In genomic region chr5:172238334-172238733, GRCh38 we compare ENCODE assay signal across 23 cellular contexts. TPM values are rescaled to one million over a fixed set of nuclear protein-coding genes. Genes with fewer than 3 reads are reported as not detected.
DNase-seq lines count a peak whose midpoint lies in the region; ATAC-seq, FAIRE-seq and TF ChIP-seq lines count a peak whose summit lies in the region.
"Had no signal": no experiment of that assay in that cellular context is flagged by ENCODE, and none has a peak within 500 bp of the region (broad histone marks: within the 10 kb centered on the region; RNA-seq: fewer than 3 reads in every experiment).

No MANE protein-coding gene starts in this region.

- H3K4me1 ChIP-seq in HepG2 (ENCODE audit: insufficient read depth, low read length) (peaks cover 63% of the 10 kb centered on the region), right lobe of liver (peaks cover 0 to 19% (median 10%) of the 10 kb centered on the region in 4 donors), ovary (ENCODE audit: insufficient read depth) (peaks cover 3% of the 10 kb centered on the region)

- WGBS in HepG2 (ENCODE audit: low lambda C conversion rate) = 84% methylated on average over 1 of the region's 1 CpG
- 50% methylated on average over 1 of the region's 1 CpG for WGBS in right lobe of liver (ENCODE audit: insufficient coverage, low coverage, low lambda C conversion rate, missing lambda C conversion rate)
- WGBS in ovary, 3 donors = 56 to 72% (median 64%) methylated on average over 1 of the region's 1 CpG

- H3K9me3 Mint-ChIP-seq in activated T-helper 2 cell treated with anti-CD3 and anti-CD28 coated beads, Interferon-gamma antibody, Interleukin-2, Interleukin-4, amounts not matched to agents 10 μg/mL and 5 μg/mL and 100 μg/mL, durations not matched to agents 14 hours and 24 hours and 36 hours = no peaks in the 10 kb centered on the region
- no peaks in the 10 kb centered on the region for H3K9me3 Mint-ChIP-seq in stimulated activated effector memory CD8-positive, alpha-beta T cell treated with anti-CD3 and anti-CD28 coated beads, Interleukin-12 subunit alpha, Interleukin-12 subunit beta, amount 100 ng/mL, for 72 hours
- H3K9me3 Mint-ChIP-seq: CD4-positive, alpha-beta T cell; HFFc6 had no signal

- POLR2A ChIA-PET in HepG2 (lab: Yijun Ruan, JAX) = no interaction called here

- H3K4me2 ChIP-seq in HepG2 (ENCODE audit: low read depth, low read length) = no peak overlapping the region

- in situ Hi-C loops in HepG2 (cut with HindIII; ENCODE audit: extremely low pct_ligation_motif_present, low pct_unique_long_range_greater_than_20kb) = no loop called here

- CTCF ChIA-PET in HepG2 (lab: Yijun Ruan, JAX; ENCODE audit: low intra/inter-chr PET ratio, low total read pairs) = no interaction called here

- H3K27me3 Mint-ChIP-seq in activated T-helper 2 cell treated with anti-CD3 and anti-CD28 coated beads, Interferon-gamma antibody, Interleukin-2, Interleukin-4, amounts not matched to agents 10 μg/mL and 5 μg/mL and 100 μg/mL, durations not matched to agents 14 hours and 24 hours and 36 hours (ENCODE audit: low read depth) = peaks cover 6% of the 10 kb centered on the region
- H3K27me3 Mint-ChIP-seq: CD4-positive, alpha-beta T cell had no signal

- no peak overlapping the region for H3K9ac ChIP-seq in HepG2 (ENCODE audit: insufficient read depth, low read depth, low read length)

- TF ChIP-seq CTCF in HepG2 (CRISPR knock-in tag; IDR thresholded peaks at IDR 0.05) (no peak), right lobe of liver (IDR thresholded peaks at IDR 0.05) (no peak), ovary (IDR thresholded peaks at IDR 0.05) (no peak)

- H3K27ac ChIP-seq in HepG2 (ENCODE audit: extremely low read length, insufficient read depth, low read length) (peak overlapping the region; percentile 21), right lobe of liver (no peak overlapping the region), ovary (no peak overlapping the region)

- FAIRE-seq in HepG2 (lab: Jason Lieb, UNC) = no peak
- FAIRE-seq: D721Med, GM19239, H54 had no signal

- H2AFZ ChIP-seq in HepG2 (ENCODE audit: low read length) = no peak overlapping the region

- no peaks in the 10 kb centered on the region for H4K20me1 ChIP-seq in HepG2 (ENCODE audit: insufficient read depth, low read length)

- no peak overlapping the region for H3K4me3 Mint-ChIP-seq in activated T-helper 2 cell treated with anti-CD3 and anti-CD28 coated beads, Interferon-gamma antibody, Interleukin-2, Interleukin-4, amounts not matched to agents 10 μg/mL and 5 μg/mL and 100 μg/mL, durations not matched to agents 14 hours and 24 hours and 36 hours (ENCODE audit: low read depth)
- H3K4me3 Mint-ChIP-seq in stimulated activated effector memory CD8-positive, alpha-beta T cell treated with anti-CD3 and anti-CD28 coated beads, Interleukin-12 subunit alpha, Interleukin-12 subunit beta, amount 100 ng/mL, for 72 hours = no peak overlapping the region
- H3K4me3 Mint-ChIP-seq: CD4-positive, alpha-beta T cell; HFFc6 had no signal

- ATAC-seq in activated CD4-positive, CD25-positive, alpha-beta regulatory T cell treated with anti-CD3 and anti-CD28 coated beads, Interleukin-2, amount 50 U/mL, for 24 hours = peak; percentile 48 to 51
- ATAC-seq in HepG2 (no peak), right lobe of liver (no peak)
- peak; percentile 55 for ATAC-seq in stimulated activated effector memory CD8-positive, alpha-beta T cell treated with anti-CD3 and anti-CD28 coated beads, Interleukin-12 subunit alpha, Interleukin-12 subunit beta, amount 100 ng/mL, for 72 hours

- H3K36me3 Mint-ChIP-seq in activated T-helper 2 cell treated with anti-CD3 and anti-CD28 coated beads, Interferon-gamma antibody, Interleukin-2, Interleukin-4, amounts not matched to agents 10 μg/mL and 5 μg/mL and 100 μg/mL, durations not matched to agents 14 hours and 24 hours and 36 hours (ENCODE audit: low read depth) = peaks cover 14% of the 10 kb centered on the region
- peaks cover 15% of the 10 kb centered on the region for H3K36me3 Mint-ChIP-seq in stimulated activated effector memory CD8-positive, alpha-beta T cell treated with anti-CD3 and anti-CD28 coated beads, Interleukin-12 subunit alpha, Interleukin-12 subunit beta, amount 100 ng/mL, for 72 hours

- H3K9me3 ChIP-seq in HepG2 (ENCODE audit: low read length) (no peaks in the 10 kb centered on the region), right lobe of liver (no peaks in the 10 kb centered on the region), ovary (no peaks in the 10 kb centered on the region)
- H3K9me3 ChIP-seq: BE2C had no signal

- peak overlapping the region; percentile 68 for H3K27ac Mint-ChIP-seq in activated T-helper 2 cell treated with anti-CD3 and anti-CD28 coated beads, Interferon-gamma antibody, Interleukin-2, Interleukin-4, amounts not matched to agents 10 μg/mL and 5 μg/mL and 100 μg/mL, durations not matched to agents 14 hours and 24 hours and 36 hours
- peak overlapping the region; percentile 5 for H3K27ac Mint-ChIP-seq in stimulated activated effector memory CD8-positive, alpha-beta T cell treated with anti-CD3 and anti-CD28 coated beads, Interleukin-12 subunit alpha, Interleukin-12 subunit beta, amount 100 ng/mL, for 72 hours
- H3K27ac Mint-ChIP-seq: CD4-positive, alpha-beta T cell; HFFc6 had no signal

- no peak for TF ChIP-seq RAD21 in HepG2 (CRISPR knock-in tag; IDR thresholded peaks at IDR 0.05)

- H3K36me3 ChIP-seq in HepG2 (replicated peaks in 1 of 2; ENCODE audit: control insufficient read depth in 1 of 2, insufficient read depth in 2 of 2, low read length in 2 of 2) = peaks cover 1 to 11% of the 10 kb centered on the region in 2 experiments; a peak in 2 of 5 replicates
- peaks cover 0 to 4% (median 0%) of the 10 kb centered on the region in 4 donors for H3K36me3 ChIP-seq in right lobe of liver
- H3K36me3 ChIP-seq in ovary = no peaks in the 10 kb centered on the region

- no peak for TF ChIP-seq POLR2A in HepG2 (IDR thresholded peaks at IDR 0.05; ENCODE audit: insufficient read depth in 1 of 2, low read depth in 2 of 2, low read length in 2 of 2)
- TF ChIP-seq POLR2A in right lobe of liver (IDR thresholded peaks at IDR 0.05) = no peak
- TF ChIP-seq POLR2A in ovary (IDR thresholded peaks at IDR 0.05) = no peak

- no peak for TF ChIP-seq EP300 in HepG2 (IDR thresholded peaks at IDR 0.05; ENCODE audit: low read depth in 2 of 2, low read length in 2 of 2)
- TF ChIP-seq EP300 in HepG2 (CRISPR knock-in tag; IDR thresholded peaks at IDR 0.05; ENCODE audit: borderline replicate concordance) = no peak
- no peak for TF ChIP-seq EP300 in ovary (IDR thresholded peaks at IDR 0.05)

- intact Hi-C loops in HepG2 (cut with micrococcal nuclease; ENCODE audit: unreplicated experiment) (loop anchor here (5.0 kb wide), 1 partner anchor 44 kb away; the partner anchor contains the start of gene UBTD2), right lobe of liver (cut with DNase I) (no loop called here), ovary (cut with DNase I) (no loop called here)
- intact Hi-C loops in activated T-helper 2 cell treated with anti-CD3 and anti-CD28 coated beads, Interferon-gamma antibody, Interleukin-2, Interleukin-4, amounts not matched to agents 10 μg/mL and 5 μg/mL and 100 μg/mL, durations not matched to agents 14 hours and 24 hours and 36 hours (cut with micrococcal nuclease) = loop anchor here (2.0 to 5.0 kb wide), 4 partner anchors 14 to 331 kb away; no protein-coding TSS in a partner anchor

- H3K4me3 ChIP-seq in HepG2 (replicated peaks in 1 of 3; ENCODE audit: insufficient read depth in 1 of 3, low read depth in 2 of 3, low read length in 3 of 3) (no peak overlapping the region), right lobe of liver (no peak overlapping the region), ovary (no peak overlapping the region)

- H3K79me2 ChIP-seq in HepG2 (ENCODE audit: insufficient read depth, low read length) = peaks cover 40% of the 10 kb centered on the region

- no TSS peak for BruUV-seq in HepG2 (replicated peaks; lab: Mats Ljungman, UMichigan)

- no peak for DNase-seq in activated CD4-positive, CD25-positive, alpha-beta regulatory T cell treated with anti-CD3 and anti-CD28 coated beads, Interleukin-2, amount 50 U/mL, for 72 hours
- DNase-seq in HepG2 (ENCODE audit: low spot score) = no peak
- DNase-seq in right lobe of liver = no peak
- no peak for DNase-seq in activated T-helper 2 cell treated with anti-CD3 and anti-CD28 coated beads, Interferon-gamma antibody, Interleukin-2, Interleukin-4, amounts not matched to agents 10 μg/mL and 5 μg/mL and 100 μg/mL, durations not matched to agents 14 hours and 24 hours and 36 hours (ENCODE audit: low spot score)
- no peak for DNase-seq in stimulated activated effector memory CD8-positive, alpha-beta T cell treated with anti-CD3 and anti-CD28 coated beads, Interleukin-12 subunit alpha, Interleukin-12 subunit beta, amount 100 ng/mL, for 72 hours (ENCODE audit: low spot score in 2 of 2)
- DNase-seq in ovary = no peak
- no peak for DNase-seq in activated effector memory CD4-positive, alpha-beta T cell treated with anti-CD3 and anti-CD28 coated beads, Interleukin-2, amount 50 U/mL, for 16 hours
- DNase-seq: 8988T; BE2C; CD4-positive, alpha-beta T cell; DMS79 treated with DMSO at 0.1 percent for 48 hours; GDM1; HFFc6; KBM-7; NCI-H1417 treated with DMSO at 0.1 percent for 48 hours; NCI-H1930; NCI-H69 had no signal

- H3K27me3 ChIP-seq in HepG2 (ENCODE audit: control insufficient read depth in 1 of 2, insufficient read depth in 2 of 2, low read length in 2 of 2) (no peaks in the 10 kb centered on the region), right lobe of liver (no peaks in the 10 kb centered on the region), ovary (no peaks in the 10 kb centered on the region)
- H3K27me3 ChIP-seq: BE2C had no signal

- H3K4me1 Mint-ChIP-seq in activated T-helper 2 cell treated with anti-CD3 and anti-CD28 coated beads, Interferon-gamma antibody, Interleukin-2, Interleukin-4, amounts not matched to agents 10 μg/mL and 5 μg/mL and 100 μg/mL, durations not matched to agents 14 hours and 24 hours and 36 hours (ENCODE audit: low read depth) = peaks cover 43% of the 10 kb centered on the region
- peaks cover 42% of the 10 kb centered on the region for H3K4me1 Mint-ChIP-seq in stimulated activated effector memory CD8-positive, alpha-beta T cell treated with anti-CD3 and anti-CD28 coated beads, Interleukin-12 subunit alpha, Interleukin-12 subunit beta, amount 100 ng/mL, for 72 hours

RNA-seq across cellular contexts. Expression of gene EFCAB9, which starts 44.4 kb away (rescaled TPM):
- total RNA-seq in HepG2 (2016; rRNA removed; fragmentation: Illumina TruSeq; extraction: Trizol) (not detected in 2 replicates), right lobe of liver (not detected), ovary (not detected)
- total RNA-seq in HepG2 (2016; cell fraction: cytosol; rRNA removed; fragmentation: Illumina TruSeq; extraction: Trizol; ENCODE audit: low read depth) = not detected in 2 replicates
- not detected in 2 replicates for total RNA-seq in HepG2 (2016; cell fraction: insoluble cytoplasmic fraction; rRNA removed; fragmentation: Illumina TruSeq; extraction: Trizol)
- total RNA-seq in HepG2 (2016; cell fraction: membrane; rRNA removed; fragmentation: Illumina TruSeq; extraction: Trizol) = not detected in 2 replicates
- total RNA-seq in HepG2 (2016; cell fraction: nucleus; rRNA removed; fragmentation: Illumina TruSeq; extraction: Trizol) = not detected in 2 replicates
- polyA plus RNA-seq in HepG2 (2011; rRNA removed) (not detected in 2 replicates), ovary (not detected)
- not detected in 2 replicates for polyA plus RNA-seq in HepG2 (2011; cell fraction: cytosol; rRNA removed)
- not detected in 2 replicates for polyA plus RNA-seq in HepG2 (2011; cell fraction: nucleus; rRNA removed)
- polyA plus RNA-seq in HepG2 (2012) = not detected in 2 replicates
- polyA plus RNA-seq in HepG2 (2016; cell fraction: cytosol; fragmentation: Illumina TruSeq; extraction: Trizol; ENCODE audit: low read depth) = not detected in 2 replicates
- not detected in 2 replicates for polyA plus RNA-seq in HepG2 (2016; cell fraction: insoluble cytoplasmic fraction; fragmentation: Illumina TruSeq; extraction: Trizol; ENCODE audit: low read depth)
- not detected in 2 replicates for polyA plus RNA-seq in HepG2 (2016; cell fraction: membrane; fragmentation: Illumina TruSeq; extraction: Trizol; ENCODE audit: low read depth)
- polyA plus RNA-seq in HepG2 (2016; cell fraction: nucleus; fragmentation: Illumina TruSeq; extraction: Trizol; ENCODE audit: insufficient read depth, low read depth) = not detected in 2 replicates
- not detected in 2 replicates for polyA minus RNA-seq in HepG2 (2011; rRNA and poly(A)+ RNA removed; ENCODE audit: low replicate concordance)
- polyA minus RNA-seq in HepG2 (2011; cell fraction: cytosol; rRNA and poly(A)+ RNA removed) = not detected in 2 replicates
- polyA minus RNA-seq in HepG2 (2011; cell fraction: nucleus; rRNA and poly(A)+ RNA removed) = not detected in 2 replicates
- not detected in 2 replicates for total RNA-seq in activated T-helper 2 cell treated with anti-CD3 and anti-CD28 coated beads, Interferon-gamma antibody, Interleukin-2, Interleukin-4, amounts not matched to agents 10 μg/mL and 5 μg/mL and 100 μg/mL, durations not matched to agents 14 hours and 24 hours and 36 hours
- total RNA-seq: CD4-positive, alpha-beta T cell; HFFc6; OCI-LY7; RPMI7951 had no signal

RNA-seq across cellular contexts. Expression of gene UBTD2, which starts 45.2 kb away (rescaled TPM):
- total RNA-seq in HepG2 (2016; rRNA removed; fragmentation: Illumina TruSeq; extraction: Trizol) (24.1 and 32.9 TPM in 2 replicates), right lobe of liver (10 to 100 TPM in 1 of 6 experiments, 1 to 10 TPM in 5; 6.7 to 11.7 (median 9.2) TPM), ovary (10 to 100 TPM; 21.4 to 31.5 (median 28.6) TPM)
- total RNA-seq in HepG2 (2016; cell fraction: cytosol; rRNA removed; fragmentation: Illumina TruSeq; extraction: Trizol; ENCODE audit: low read depth) = 9.7 and 11.2 TPM in 2 replicates
- 24.7 and 30.9 TPM in 2 replicates for total RNA-seq in HepG2 (2016; cell fraction: insoluble cytoplasmic fraction; rRNA removed; fragmentation: Illumina TruSeq; extraction: Trizol)
- total RNA-seq in HepG2 (2016; cell fraction: membrane; rRNA removed; fragmentation: Illumina TruSeq; extraction: Trizol) = 41.5 and 46.2 TPM in 2 replicates
- 14.0 and 15.3 TPM in 2 replicates for total RNA-seq in HepG2 (2016; cell fraction: nucleus; rRNA removed; fragmentation: Illumina TruSeq; extraction: Trizol)
- polyA plus RNA-seq in HepG2 (2011; rRNA removed) (13.6 and 15.2 TPM in 2 replicates), ovary (10 to 100 TPM; 17.0 to 29.2 TPM)
- polyA plus RNA-seq in HepG2 (2011; cell fraction: cytosol; rRNA removed) = 8.1 and 12.6 TPM in 2 replicates
- polyA plus RNA-seq in HepG2 (2011; cell fraction: nucleus; rRNA removed) = 4.2 and 5.7 TPM in 2 replicates
- 15.3 and 22.4 TPM in 2 replicates for polyA plus RNA-seq in HepG2 (2012)
- 13.7 and 15.1 TPM in 2 replicates for polyA plus RNA-seq in HepG2 (2016; cell fraction: cytosol; fragmentation: Illumina TruSeq; extraction: Trizol; ENCODE audit: low read depth)
- polyA plus RNA-seq in HepG2 (2016; cell fraction: insoluble cytoplasmic fraction; fragmentation: Illumina TruSeq; extraction: Trizol; ENCODE audit: low read depth) = 36.9 and 39.9 TPM in 2 replicates
- 40.2 and 41.2 TPM in 2 replicates for polyA plus RNA-seq in HepG2 (2016; cell fraction: membrane; fragmentation: Illumina TruSeq; extraction: Trizol; ENCODE audit: low read depth)
- 20.7 and 21.5 TPM in 2 replicates for polyA plus RNA-seq in HepG2 (2016; cell fraction: nucleus; fragmentation: Illumina TruSeq; extraction: Trizol; ENCODE audit: insufficient read depth, low read depth)
- 7.6 and 8.4 TPM in 2 replicates for polyA minus RNA-seq in HepG2 (2011; rRNA and poly(A)+ RNA removed; ENCODE audit: low replicate concordance)
- 14.6 and 18.6 TPM in 2 replicates for polyA minus RNA-seq in HepG2 (2011; cell fraction: cytosol; rRNA and poly(A)+ RNA removed)
- 12.5 and 14.8 TPM in 2 replicates for polyA minus RNA-seq in HepG2 (2011; cell fraction: nucleus; rRNA and poly(A)+ RNA removed)
- total RNA-seq in activated T-helper 2 cell treated with anti-CD3 and anti-CD28 coated beads, Interferon-gamma antibody, Interleukin-2, Interleukin-4, amounts not matched to agents 10 μg/mL and 5 μg/mL and 100 μg/mL, durations not matched to agents 14 hours and 24 hours and 36 hours = 6.6 TPM in 2 replicates

RNA-seq across cellular contexts. Expression of gene STK10, which starts 50.3 kb away (rescaled TPM):
- total RNA-seq in HepG2 (2016; rRNA removed; fragmentation: Illumina TruSeq; extraction: Trizol) = 6.2 and 7.2 TPM in 2 replicates
- 2.5 and 3.0 TPM in 2 replicates for total RNA-seq in HepG2 (2016; cell fraction: cytosol; rRNA removed; fragmentation: Illumina TruSeq; extraction: Trizol; ENCODE audit: low read depth)
- 4.8 and 6.1 TPM in 2 replicates for total RNA-seq in HepG2 (2016; cell fraction: insoluble cytoplasmic fraction; rRNA removed; fragmentation: Illumina TruSeq; extraction: Trizol)
- 3.2 and 4.9 TPM in 2 replicates for total RNA-seq in HepG2 (2016; cell fraction: membrane; rRNA removed; fragmentation: Illumina TruSeq; extraction: Trizol)
- total RNA-seq in HepG2 (2016; cell fraction: nucleus; rRNA removed; fragmentation: Illumina TruSeq; extraction: Trizol) = 5.9 and 8.3 TPM in 2 replicates
- polyA plus RNA-seq in HepG2 (2011; rRNA removed) = 7.0 and 7.8 TPM in 2 replicates
- polyA plus RNA-seq in HepG2 (2011; cell fraction: cytosol; rRNA removed) = 3.7 and 4.6 TPM in 2 replicates
- 14.1 and 17.0 TPM in 2 replicates for polyA plus RNA-seq in HepG2 (2011; cell fraction: nucleus; rRNA removed)
- polyA plus RNA-seq in HepG2 (2012) = 7.2 and 8.7 TPM in 2 replicates
- polyA plus RNA-seq in HepG2 (2016; cell fraction: cytosol; fragmentation: Illumina TruSeq; extraction: Trizol; ENCODE audit: low read depth) = 1.5 and 2.9 TPM in 2 replicates
- polyA plus RNA-seq in HepG2 (2016; cell fraction: insoluble cytoplasmic fraction; fragmentation: Illumina TruSeq; extraction: Trizol; ENCODE audit: low read depth) = 3.6 and 4.4 TPM in 2 replicates
- 2.6 and 3.6 TPM in 2 replicates for polyA plus RNA-seq in HepG2 (2016; cell fraction: membrane; fragmentation: Illumina TruSeq; extraction: Trizol; ENCODE audit: low read depth)
- 8.3 and 9.7 TPM in 2 replicates for polyA plus RNA-seq in HepG2 (2016; cell fraction: nucleus; fragmentation: Illumina TruSeq; extraction: Trizol; ENCODE audit: insufficient read depth, low read depth)
- polyA minus RNA-seq in HepG2 (2011; rRNA and poly(A)+ RNA removed; ENCODE audit: low replicate concordance) = 22.6 and 29.6 TPM in 2 replicates
- polyA minus RNA-seq in HepG2 (2011; cell fraction: cytosol; rRNA and poly(A)+ RNA removed) = 6.8 and 10.3 TPM in 2 replicates
- 17.4 and 22.1 TPM in 2 replicates for polyA minus RNA-seq in HepG2 (2011; cell fraction: nucleus; rRNA and poly(A)+ RNA removed)
- total RNA-seq in right lobe of liver = 10 to 100 TPM in 2 of 6 experiments, 1 to 10 TPM in 4; 6.9 to 27.4 (median 9.0) TPM
- total RNA-seq in activated T-helper 2 cell treated with anti-CD3 and anti-CD28 coated beads, Interferon-gamma antibody, Interleukin-2, Interleukin-4, amounts not matched to agents 10 μg/mL and 5 μg/mL and 100 μg/mL, durations not matched to agents 14 hours and 24 hours and 36 hours = 102 and 105 TPM in 2 replicates
- total RNA-seq in ovary = 10 to 100 TPM in 4 of 7 donors, 1 to 10 TPM in 3; 7.6 to 15.5 (median 10.0) TPM
- polyA plus RNA-seq in ovary = 1 to 10 TPM; 5.4 to 8.9 TPM

Comparison
In these comparisons a context has a peak if more than half of its experiments do, and no peak if none do; other contexts are left out.
1. intact Hi-C loops: an anchor here in HepG2 (5.0 kb wide) and activated T-helper 2 cell treated with anti-CD3 and anti-CD28 coated beads, Interferon-gamma antibody, Interleukin-2, Interleukin-4, amounts not matched to agents 10 μg/mL and 5 μg/mL and 100 μg/mL, durations not matched to agents 14 hours and 24 hours and 36 hours (2.0 to 5.0 kb wide); none called in right lobe of liver and ovary.
2. ATAC-seq: peak in activated CD4-positive, CD25-positive, alpha-beta regulatory T cell treated with anti-CD3 and anti-CD28 coated beads, Interleukin-2, amount 50 U/mL, for 24 hours (2 of 2) and stimulated activated effector memory CD8-positive, alpha-beta T cell treated with anti-CD3 and anti-CD28 coated beads, Interleukin-12 subunit alpha, Interleukin-12 subunit beta, amount 100 ng/mL, for 72 hours (single experiment); none in HepG2 (single experiment) and right lobe of liver (0 of 4).